ENCODE assay signal across 30 cellular contexts in the genomic region with DNA sequence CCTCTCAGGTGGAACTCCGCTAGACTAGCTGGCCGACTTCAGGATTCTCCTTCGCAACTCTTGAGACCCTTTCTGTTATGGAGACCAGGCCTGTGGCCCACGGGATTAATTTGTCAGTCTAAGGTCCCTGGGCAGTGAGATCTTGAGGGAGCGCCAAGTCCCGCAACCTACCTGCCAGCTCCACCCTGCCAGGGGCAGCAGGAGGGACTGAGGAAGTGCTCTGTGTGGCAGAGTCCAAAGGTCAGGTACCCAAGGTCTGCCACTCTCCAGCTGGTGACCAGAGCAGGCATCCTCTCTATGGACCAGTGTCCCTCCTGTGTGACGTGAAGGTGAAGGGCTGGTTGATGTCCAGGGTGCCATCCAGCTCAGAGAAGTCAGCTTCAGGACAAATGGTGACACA. TPM values are rescaled to one million over a fixed set of nuclear protein-coding genes. Genes with fewer than 3 reads are reported as not detected.
"Had no signal": no experiment of that assay in that cellular context is flagged by ENCODE, and none has a peak within 500 bp of the region (broad histone marks: within the 10 kb centered on the region; RNA-seq: fewer than 3 reads in every experiment).

No MANE protein-coding gene starts in this region.

- ATAC-seq: esophagus mucosa; gastroesophageal sphincter; naive thymus-derived CD8-positive, alpha-beta T cell; psoas muscle; right lobe of liver; stimulated activated memory B cell treated with anti-CD40 and anti-IgM and Interleukin-4, amounts not matched to agents 10 μg/mL and 1 μg/mL and 100 μg/mL, for 72 hours; stimulated activated naive CD8-positive, alpha-beta T cell treated with anti-CD3 and anti-CD28 coated beads, Interleukin-15, amount 100 ng/mL, for 72 hours had no signal

- H3K36me3 ChIP-seq: gastroesophageal sphincter, left ventricle myocardium inferior, right lobe of liver, spleen, tibial nerve had no signal

- DNase-seq: central memory CD4-positive, alpha-beta T cell; cortex of kidney; dorsolateral prefrontal cortex; effector CD8-positive, alpha-beta T cell; glutamatergic neuron; immature natural killer cell; left ventricle myocardium inferior; mesenchymal stem cell; naive thymus-derived CD8-positive, alpha-beta T cell; occipital lobe; psoas muscle; retina; right lobe of liver; spleen; stimulated activated CD4-positive, alpha-beta T cell treated with anti-CD3 and anti-CD28 coated beads, Interleukin-15, amount 100 ng/mL, for 24 hours; stimulated activated CD4-positive, alpha-beta T cell treated with anti-CD3 and anti-CD28 coated beads, Interleukin-1b, Interleukin-23, amount 100 ng/mL, for 48 hours; stimulated activated CD4-positive, alpha-beta T cell treated with anti-CD3 and anti-CD28 coated beads, Interleukin-4, amount 100 ng/mL, for 24 hours; stimulated activated naive CD8-positive, alpha-beta T cell treated with anti-CD3 and anti-CD28 coated beads, Interleukin-15, amount 100 ng/mL, for 72 hours; testis had no signal

- H3K27ac ChIP-seq: dorsolateral prefrontal cortex, gastroesophageal sphincter, left ventricle myocardium inferior, parathyroid adenoma, psoas muscle, right lobe of liver, spleen, testis, tibial nerve had no signal

- H3K4me3 ChIP-seq: dorsolateral prefrontal cortex, gastroesophageal sphincter, left ventricle myocardium inferior, lung, psoas muscle, right lobe of liver, spleen, tibial nerve had no signal

- H3K9me3 ChIP-seq: left ventricle myocardium inferior, psoas muscle, right lobe of liver, spleen, testis had no signal

- H3K4me1 ChIP-seq: parathyroid adenoma had no signal

- H3K27me3 ChIP-seq: testis had no signal

RNA-seq across cellular contexts. Expression of gene SPATA3, which starts 4.3 kb away (rescaled TPM):
- total RNA-seq: chondrocyte; esophagus mucosa; fibroblast of lung; gastroesophageal sphincter; left ventricle myocardium inferior; lung; mononuclear cell; naive thymus-derived CD8-positive, alpha-beta T cell; occipital lobe; psoas muscle; right lobe of liver; spleen; subcutaneous adipose tissue; tibial nerve; ureter had no signal

RNA-seq across cellular contexts. Expression of gene C2orf72, which starts 45.7 kb away (rescaled TPM):
- total RNA-seq: mononuclear cell; naive thymus-derived CD8-positive, alpha-beta T cell; spleen had no signal
